ENCODE assay signal across 1 cellular context in the genomic region with DNA sequence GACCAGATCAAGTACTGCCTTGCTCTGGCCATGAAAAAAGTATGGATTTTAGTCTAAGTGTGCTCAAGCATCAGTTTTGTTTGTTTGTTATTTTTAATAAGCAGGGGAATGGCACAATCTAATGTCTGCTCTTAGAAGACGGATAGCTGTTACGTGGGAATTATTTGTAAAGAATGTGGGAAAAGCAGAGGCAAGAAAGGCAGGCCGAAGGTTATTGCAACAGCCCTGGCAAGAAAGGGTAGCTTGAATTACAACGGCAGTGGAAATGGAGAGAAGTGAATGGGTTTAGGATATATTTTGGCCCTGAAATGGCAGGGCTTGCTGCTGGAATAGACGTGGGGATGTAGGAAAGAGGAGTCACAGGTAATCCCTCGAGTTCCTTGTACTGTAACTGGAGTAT.
TF ChIP-seq lines count a peak whose summit lies in the region.

No MANE protein-coding gene starts in this region.

TF ChIP-seq in GM23338, 12 proteins besides CTCF, POLR2A, EP300 and RAD21 (continued from another document):
- TF ChIP-seq, protein P1, sequence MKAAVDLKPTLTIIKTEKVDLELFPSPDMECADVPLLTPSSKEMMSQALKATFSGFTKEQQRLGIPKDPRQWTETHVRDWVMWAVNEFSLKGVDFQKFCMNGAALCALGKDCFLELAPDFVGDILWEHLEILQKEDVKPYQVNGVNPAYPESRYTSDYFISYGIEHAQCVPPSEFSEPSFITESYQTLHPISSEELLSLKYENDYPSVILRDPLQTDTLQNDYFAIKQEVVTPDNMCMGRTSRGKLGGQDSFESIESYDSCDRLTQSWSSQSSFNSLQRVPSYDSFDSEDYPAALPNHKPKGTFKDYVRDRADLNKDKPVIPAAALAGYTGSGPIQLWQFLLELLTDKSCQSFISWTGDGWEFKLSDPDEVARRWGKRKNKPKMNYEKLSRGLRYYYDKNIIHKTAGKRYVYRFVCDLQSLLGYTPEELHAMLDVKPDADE (IDR thresholded peaks at IDR 0.05) = no peak
- TF ChIP-seq ZNF114 (CRISPR knock-in tag; IDR thresholded peaks at IDR 0.05) (no peak), STAT1 (IDR thresholded peaks at IDR 0.05; ENCODE audit: unreplicated experiment) (no peak), NANOG (IDR thresholded peaks at IDR 0.05; ENCODE audit: borderline replicate concordance) (no peak), ZNF331 (CRISPR knock-in tag; IDR thresholded peaks at IDR 0.05; ENCODE audit: low read depth) (no peak), CREB1 (CRISPR knock-in tag; IDR thresholded peaks at IDR 0.05; ENCODE audit: low read depth) (no peak), JUNB (IDR thresholded peaks at IDR 0.05; ENCODE audit: unreplicated experiment) (no peak), POLR2AphosphoS5 (IDR thresholded peaks at IDR 0.05; ENCODE audit: low read depth) (no peak)
- TF ChIP-seq, protein P2, sequence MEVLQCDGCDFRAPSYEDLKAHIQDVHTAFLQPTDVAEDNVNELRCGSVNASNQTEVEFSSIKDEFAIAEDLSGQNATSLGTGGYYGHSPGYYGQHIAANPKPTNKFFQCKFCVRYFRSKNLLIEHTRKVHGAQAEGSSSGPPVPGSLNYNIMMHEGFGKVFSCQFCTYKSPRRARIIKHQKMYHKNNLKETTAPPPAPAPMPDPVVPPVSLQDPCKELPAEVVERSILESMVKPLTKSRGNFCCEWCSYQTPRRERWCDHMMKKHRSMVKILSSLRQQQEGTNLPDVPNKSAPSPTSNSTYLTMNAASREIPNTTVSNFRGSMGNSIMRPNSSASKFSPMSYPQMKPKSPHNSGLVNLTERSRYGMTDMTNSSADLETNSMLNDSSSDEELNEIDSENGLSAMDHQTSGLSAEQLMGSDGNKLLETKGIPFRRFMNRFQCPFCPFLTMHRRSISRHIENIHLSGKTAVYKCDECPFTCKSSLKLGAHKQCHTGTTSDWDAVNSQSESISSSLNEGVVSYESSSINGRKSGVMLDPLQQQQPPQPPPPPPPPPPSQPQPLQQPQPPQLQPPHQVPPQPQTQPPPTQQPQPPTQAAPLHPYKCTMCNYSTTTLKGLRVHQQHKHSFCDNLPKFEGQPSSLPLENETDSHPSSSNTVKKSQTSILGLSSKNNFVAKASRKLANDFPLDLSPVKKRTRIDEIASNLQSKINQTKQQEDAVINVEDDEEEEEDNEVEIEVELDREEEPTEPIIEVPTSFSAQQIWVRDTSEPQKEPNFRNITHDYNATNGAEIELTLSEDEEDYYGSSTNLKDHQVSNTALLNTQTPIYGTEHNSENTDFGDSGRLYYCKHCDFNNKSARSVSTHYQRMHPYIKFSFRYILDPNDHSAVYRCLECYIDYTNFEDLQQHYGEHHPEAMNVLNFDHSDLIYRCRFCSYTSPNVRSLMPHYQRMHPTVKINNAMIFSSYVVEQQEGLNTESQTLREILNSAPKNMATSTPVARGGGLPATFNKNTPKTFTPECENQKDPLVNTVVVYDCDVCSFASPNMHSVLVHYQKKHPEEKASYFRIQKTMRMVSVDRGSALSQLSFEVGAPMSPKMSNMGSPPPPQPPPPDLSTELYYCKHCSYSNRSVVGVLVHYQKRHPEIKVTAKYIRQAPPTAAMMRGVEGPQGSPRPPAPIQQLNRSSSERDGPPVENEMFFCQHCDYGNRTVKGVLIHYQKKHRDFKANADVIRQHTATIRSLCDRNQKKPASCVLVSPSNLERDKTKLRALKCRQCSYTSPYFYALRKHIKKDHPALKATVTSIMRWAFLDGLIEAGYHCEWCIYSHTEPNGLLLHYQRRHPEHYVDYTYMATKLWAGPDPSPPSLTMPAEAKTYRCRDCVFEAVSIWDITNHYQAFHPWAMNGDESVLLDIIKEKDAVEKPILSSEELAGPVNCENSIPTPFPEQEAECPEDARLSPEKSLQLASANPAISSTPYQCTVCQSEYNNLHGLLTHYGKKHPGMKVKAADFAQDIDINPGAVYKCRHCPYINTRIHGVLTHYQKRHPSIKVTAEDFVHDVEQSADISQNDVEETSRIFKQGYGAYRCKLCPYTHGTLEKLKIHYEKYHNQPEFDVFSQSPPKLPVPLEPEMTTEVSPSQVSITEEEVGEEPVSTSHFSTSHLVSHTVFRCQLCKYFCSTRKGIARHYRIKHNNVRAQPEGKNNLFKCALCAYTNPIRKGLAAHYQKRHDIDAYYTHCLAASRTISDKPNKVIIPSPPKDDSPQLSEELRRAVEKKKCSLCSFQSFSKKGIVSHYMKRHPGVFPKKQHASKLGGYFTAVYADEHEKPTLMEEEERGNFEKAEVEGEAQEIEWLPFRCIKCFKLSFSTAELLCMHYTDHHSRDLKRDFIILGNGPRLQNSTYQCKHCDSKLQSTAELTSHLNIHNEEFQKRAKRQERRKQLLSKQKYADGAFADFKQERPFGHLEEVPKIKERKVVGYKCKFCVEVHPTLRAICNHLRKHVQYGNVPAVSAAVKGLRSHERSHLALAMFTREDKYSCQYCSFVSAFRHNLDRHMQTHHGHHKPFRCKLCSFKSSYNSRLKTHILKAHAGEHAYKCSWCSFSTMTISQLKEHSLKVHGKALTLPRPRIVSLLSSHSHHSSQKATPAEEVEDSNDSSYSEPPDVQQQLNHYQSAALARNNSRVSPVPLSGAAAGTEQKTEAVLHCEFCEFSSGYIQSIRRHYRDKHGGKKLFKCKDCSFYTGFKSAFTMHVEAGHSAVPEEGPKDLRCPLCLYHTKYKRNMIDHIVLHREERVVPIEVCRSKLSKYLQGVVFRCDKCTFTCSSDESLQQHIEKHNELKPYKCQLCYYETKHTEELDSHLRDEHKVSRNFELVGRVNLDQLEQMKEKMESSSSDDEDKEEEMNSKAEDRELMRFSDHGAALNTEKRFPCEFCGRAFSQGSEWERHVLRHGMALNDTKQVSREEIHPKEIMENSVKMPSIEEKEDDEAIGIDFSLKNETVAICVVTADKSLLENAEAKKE (CRISPR knock-in tag; IDR thresholded peaks at IDR 0.05) = no peak
